8 cellular contexts compared by ENCODE assay signal in genomic region chr5:35003018-35003957, GRCh38. TPM values are rescaled to one million over a fixed set of nuclear protein-coding genes. Genes with fewer than 3 reads are reported as not detected.
DNase-seq lines count a peak whose midpoint lies in the region; ATAC-seq and TF ChIP-seq lines count a peak whose summit lies in the region.

No MANE protein-coding gene starts in this region.

- no peaks in the 10 kb centered on the region for H3K36me3 Mint-ChIP-seq in memory B cell

- no peaks in the 10 kb centered on the region for H3K9me3 ChIP-seq in BE2C

- H3K27me3 Mint-ChIP-seq in memory B cell: peaks cover 13% of the 10 kb centered on the region

- H3K9me3 Mint-ChIP-seq in memory B cell: no peaks in the 10 kb centered on the region

- no peaks in the 10 kb centered on the region for H3K4me1 Mint-ChIP-seq in memory B cell

- DNase-seq in BE2C (peak; percentile 68), NCI-H510A treated with DMSO at 0.1 percent for 48 hours (lab: John Stamatoyannopoulos, UW) (peak; percentile 80), dermis blood vessel endothelial cell (peak; percentile 68), memory B cell (ENCODE audit: low spot score in 2 of 2) (peak; percentile 31 to 38)
- DNase-seq in activated CD4-positive, alpha-beta T cell treated with anti-CD3 and anti-CD28 coated beads, Interleukin-2, amount 50 U/mL, for 1 hour: peak; percentile 35
- DNase-seq in stimulated activated CD8-positive, alpha-beta memory T cell treated with anti-CD3 and anti-CD28 coated beads, Interleukin-4, amount 100 ng/mL, for 4 hours (ENCODE audit: low read depth in 2 of 2, low spot score in 1 of 2): peak; percentile 1 to 33

- ATAC-seq in GM19025 (IDR thresholded peaks at IDR 0.05; ENCODE audit: low read depth, unreplicated experiment): peak; percentile 72
- ATAC-seq in HG03354 (IDR thresholded peaks at IDR 0.05; ENCODE audit: poor library complexity, severe bottlenecking, unreplicated experiment): peak; percentile 72
- peak; percentile 26 for ATAC-seq in memory B cell (ENCODE audit: low read depth)

- H3K27me3 ChIP-seq in BE2C: no peaks in the 10 kb centered on the region

- TF ChIP-seq CTCF in BE2C (IDR thresholded peaks at IDR 0.05; ENCODE audit: low read depth, low read length): peak; percentile 96

- H3K4me1 ChIP-seq in BE2C: no peaks in the 10 kb centered on the region

- no peaks in the 10 kb centered on the region for H3K36me3 ChIP-seq in BE2C

- H3K27ac Mint-ChIP-seq in memory B cell: no peak overlapping the region

- no peak overlapping the region for H3K4me3 Mint-ChIP-seq in memory B cell

- no peak overlapping the region for H3K4me3 ChIP-seq in BE2C (ENCODE audit: low read depth, low read length)

RNA-seq across cellular contexts. Expression of gene AGXT2, which starts 44.5 kb away (rescaled TPM):
- not detected for polyA plus RNA-seq in BE2C (2012; ENCODE audit: insufficient read depth, insufficient read length, low read depth)
- 0.05 TPM in 1 of 2 replicates, not detected in the other for total RNA-seq in dermis blood vessel endothelial cell

Comparison
In these comparisons a context has a peak if more than half of its experiments do, and no peak if none do; other contexts are left out.
1. DNase-seq: peak in every context shown above with its lines; median percentile 80 in NCI-H510A treated with DMSO at 0.1 percent for 48 hours; 68 in BE2C; 68 in dermis blood vessel endothelial cell; 35 in activated CD4-positive, alpha-beta T cell treated with anti-CD3 and anti-CD28 coated beads, Interleukin-2, amount 50 U/mL, for 1 hour; 34 in memory B cell; 17 in stimulated activated CD8-positive, alpha-beta memory T cell treated with anti-CD3 and anti-CD28 coated beads, Interleukin-4, amount 100 ng/mL, for 4 hours.